ENCODE assay signal across 9 cellular contexts in genomic region chr9:35538361-35539234, GRCh38. TPM values are rescaled to one million over a fixed set of nuclear protein-coding genes. Genes with fewer than 3 reads are reported as not detected.
DNase-seq lines count a peak whose midpoint lies in the region; TF ChIP-seq lines count a peak whose summit lies in the region.
"Had no signal": no experiment of that assay in that cellular context is flagged by ENCODE, and none has a peak within 500 bp of the region (broad histone marks: within the 10 kb centered on the region; RNA-seq: fewer than 3 reads in every experiment).

No MANE protein-coding gene starts in this region.

- intact Hi-C loops in posterior vena cava (cut with DNase I), result loop anchor here in 1 of 2 donors (5.0 kb wide), 1 partner anchor 46 kb away; the partner anchor contains the start of gene RUSC2

- TF ChIP-seq CTCF in right atrium auricular region (IDR thresholded peaks at IDR 0.05), result no peak

- DNase-seq in Daoy (ENCODE audit: low read depth) (peak; percentile 64), right atrium auricular region (ENCODE audit: low spot score) (peak; percentile 90), posterior vena cava (ENCODE audit: low spot score) (peak; percentile 92), T-helper 2 cell (no peak), DMS 273 treated with DMSO at 0.1 percent for 48 hours (lab: John Stamatoyannopoulos, UW) (no peak), DMS79 treated with DMSO at 0.1 percent for 48 hours (lab: John Stamatoyannopoulos, UW) (no peak), DMS53 treated with DMSO at 0.1 percent for 48 hours (lab: John Stamatoyannopoulos, UW; ENCODE audit: unreplicated experiment) (no peak)

- peak overlapping the region; percentile 25 to 42 for H3K4me3 ChIP-seq in right atrium auricular region
- H3K4me3 ChIP-seq: GM12878 had no signal

- H3K4me1 ChIP-seq in right atrium auricular region, result peaks cover 0 to 63% of the 10 kb centered on the region in 2 donors

- no peaks in the 10 kb centered on the region for H3K36me3 ChIP-seq in right atrium auricular region

- H3K27ac ChIP-seq in angular gyrus (ENCODE audit: low read depth, low read length) (peak overlapping the region; percentile 97), right atrium auricular region (peak overlapping the region; percentile 81 to 85)

- H3K27me3 ChIP-seq in right atrium auricular region, result no peaks in the 10 kb centered on the region

- H3K9me3 ChIP-seq in right atrium auricular region, result no peaks in the 10 kb centered on the region

RNA-seq across cellular contexts. Expression of gene RUSC2, which starts 48.7 kb away (rescaled TPM):
- total RNA-seq in Daoy (2014; rRNA removed; shearing (Covaris generic)), result 18.2 and 20.7 TPM in 2 replicates
- total RNA-seq in right atrium auricular region, result 10 to 100 TPM; 33.0 to 49.1 TPM
- total RNA-seq in posterior vena cava, result 10 to 100 TPM; 53.5 to 64.2 TPM
- total RNA-seq: GM12878 had no signal

Comparison
In these comparisons a context has a peak if more than half of its experiments do, and no peak if none do; other contexts are left out.
1. DNase-seq: peak in Daoy (single experiment), right atrium auricular region (single experiment) and posterior vena cava (single experiment); none in T-helper 2 cell (0 of 5), DMS 273 treated with DMSO at 0.1 percent for 48 hours (single experiment), DMS79 treated with DMSO at 0.1 percent for 48 hours (single experiment) and DMS53 treated with DMSO at 0.1 percent for 48 hours (single experiment).